ENCODE assay signal across 7 cellular contexts in genomic region chr16:89193021-89193575, GRCh38. TPM values are rescaled to one million over a fixed set of nuclear protein-coding genes. Genes with fewer than 3 reads are reported as not detected.
A peak's percentile ranks its signal among the peaks of the same experiment; 100 is the strongest.
DNase-seq lines count a peak whose midpoint lies in the region; ATAC-seq, FAIRE-seq and TF ChIP-seq lines count a peak whose summit lies in the region.

No MANE protein-coding gene starts in this region.

- H3K27me3 ChIP-seq in keratinocyte (ENCODE audit: control insufficient read depth, extremely low read depth, insufficient read depth, low read length): peaks cover 9% of the 10 kb centered on the region

- H3K9me1 ChIP-seq in keratinocyte (ENCODE audit: control insufficient read depth, extremely low read depth, insufficient read depth, low read length): no peaks in the 10 kb centered on the region

- H3K4me3 ChIP-seq in keratinocyte (ENCODE audit: control insufficient read depth in 2 of 3, extremely low read depth in 1 of 3, insufficient read depth in 2 of 3, low read depth in 1 of 3, low read length in 3 of 3): peak overlapping the region in 1 of 3 experiments; percentile 2

- no peak for TF ChIP-seq POLR2A in GM12892 (IDR thresholded peaks at IDR 0.05; ENCODE audit: low read depth, low read length)

- DNase-seq in GM12892 (ENCODE audit: insufficient read length) (peak; percentile 73), NCI-H2196 treated with DMSO at 0.1 percent for 48 hours (lab: John Stamatoyannopoulos, UW; ENCODE audit: unreplicated experiment) (peak; percentile 31), keratinocyte (ENCODE audit: low read depth, low spot score) (peak; percentile 36), NCI-H510A (lab: John Stamatoyannopoulos, UW) (no peak)
- no peak for DNase-seq in activated naive CD4-positive, alpha-beta T cell treated with anti-CD3 and anti-CD28 coated beads, Interleukin-2, amount 50 U/mL, for 72 hours (ENCODE audit: low spot score in 2 of 2)

- H2AFZ ChIP-seq in keratinocyte (ENCODE audit: control insufficient read depth, low read length): no peak overlapping the region

- H3K9me3 ChIP-seq in keratinocyte (ENCODE audit: control insufficient read depth, low read depth, low read length): no peaks in the 10 kb centered on the region

- H3K36me3 ChIP-seq in keratinocyte (ENCODE audit: control insufficient read depth in 2 of 2, extremely low read depth in 1 of 2, insufficient read depth in 2 of 2, low read length in 2 of 2): no peaks in the 10 kb centered on the region

- TF ChIP-seq CTCF in keratinocyte (optimal IDR thresholded peaks at IDR 0.05 in 1 of 3, IDR thresholded peaks at IDR 0.05 in 1 of 3, conservative IDR thresholded peaks at IDR 0.05 in 1 of 3; ENCODE audit: extremely low read depth in 1 of 3, insufficient read depth in 2 of 3, low read length in 3 of 3): no peak

- no peaks in the 10 kb centered on the region for H3K36me3 Mint-ChIP-seq in activated naive CD4-positive, alpha-beta T cell treated with anti-CD3 and anti-CD28 coated beads, Interleukin-2, amount 50 U/mL, for 72 hours

- dilution Hi-C loops in keratinocyte (cut with MboI; ENCODE audit: extremely low pct_ligation_motif_present, low sequenced_read_pairs): no loop called here

- H3K4me2 ChIP-seq in keratinocyte (ENCODE audit: control insufficient read depth, extremely low read depth, insufficient read depth, low read depth, low read length): no peak overlapping the region

- no peak overlapping the region for H3K27ac Mint-ChIP-seq in activated naive CD4-positive, alpha-beta T cell treated with anti-CD3 and anti-CD28 coated beads, Interleukin-2, amount 50 U/mL, for 72 hours

- FAIRE-seq in GM12892 (lab: Jason Lieb, UNC): no peak
- FAIRE-seq in keratinocyte (lab: Jason Lieb, UNC): no peak

- H3K4me1 ChIP-seq in keratinocyte (ENCODE audit: control insufficient read depth, extremely low read depth, insufficient read depth, low read length): no peaks in the 10 kb centered on the region

- peaks cover 4% of the 10 kb centered on the region for H4K20me1 ChIP-seq in keratinocyte (ENCODE audit: control insufficient read depth, extremely low read depth, insufficient read depth, low read length)

- no peak overlapping the region for H3K27ac ChIP-seq in keratinocyte (ENCODE audit: control insufficient read depth, insufficient read depth, low read length)

- H3K79me2 ChIP-seq in keratinocyte (ENCODE audit: control insufficient read depth, insufficient read depth, low read length): no peaks in the 10 kb centered on the region

- no peaks in the 10 kb centered on the region for H3K9me3 Mint-ChIP-seq in activated naive CD4-positive, alpha-beta T cell treated with anti-CD3 and anti-CD28 coated beads, Interleukin-2, amount 50 U/mL, for 72 hours

- no peak overlapping the region for H3K9ac ChIP-seq in keratinocyte (ENCODE audit: control insufficient read depth, extremely low read depth, insufficient read depth, low read length)

- ATAC-seq in activated naive CD4-positive, alpha-beta T cell treated with anti-CD3 and anti-CD28 coated beads, Interleukin-2, amount 50 U/mL, for 72 hours: peak; percentile 60 to 65
- no peak for ATAC-seq in HG03432 (IDR thresholded peaks at IDR 0.05; ENCODE audit: unreplicated experiment)
- ATAC-seq in HG03108 (IDR thresholded peaks at IDR 0.05; ENCODE audit: unreplicated experiment): no peak

RNA-seq across cellular contexts. Expression of gene SLC22A31, which starts 7.2 kb away (rescaled TPM):
- polyA plus RNA-seq in GM12892 (2012; ENCODE audit: missing spikeins): not detected
- 1 to 10 TPM; 1.6 to 3.7 TPM for total RNA-seq in activated naive CD4-positive, alpha-beta T cell treated with anti-CD3 and anti-CD28 coated beads, Interleukin-2, amount 50 U/mL, for 72 hours
- polyA plus RNA-seq in keratinocyte: 0.05 TPM in 1 of 3 replicates, not detected in the others
- polyA plus RNA-seq in keratinocyte (2011; ENCODE audit: low read depth): not detected
- not detected in 2 replicates for polyA plus RNA-seq in keratinocyte (2011; cell fraction: cytosol; rRNA removed)
- polyA plus RNA-seq in keratinocyte (2011; cell fraction: nucleus; rRNA removed): 0.09 and 0.35 TPM in 2 replicates
- polyA plus RNA-seq in keratinocyte (2012; ENCODE audit: low replicate concordance): 0.54 TPM in 1 of 2 replicates, not detected in the other
- polyA minus RNA-seq in keratinocyte: not detected in 3 replicates
- not detected for polyA minus RNA-seq in keratinocyte (2011; cell fraction: cytosol; rRNA and poly(A)+ RNA removed)
- not detected in 2 replicates for polyA minus RNA-seq in keratinocyte (2011; cell fraction: nucleus; rRNA and poly(A)+ RNA removed)

RNA-seq across cellular contexts. Expression of gene CDH15, which starts 21.6 kb away (rescaled TPM):
- polyA plus RNA-seq in GM12892 (2012; ENCODE audit: missing spikeins): 0.40 TPM
- total RNA-seq in activated naive CD4-positive, alpha-beta T cell treated with anti-CD3 and anti-CD28 coated beads, Interleukin-2, amount 50 U/mL, for 72 hours: under 1 TPM in 1 of 2 donors, not detected in 1; 0.75 TPM
- not detected in 3 replicates for polyA plus RNA-seq in keratinocyte
- not detected for polyA plus RNA-seq in keratinocyte (2011; ENCODE audit: low read depth)
- polyA plus RNA-seq in keratinocyte (2011; cell fraction: cytosol; rRNA removed): not detected in 2 replicates
- not detected in 2 replicates for polyA plus RNA-seq in keratinocyte (2011; cell fraction: nucleus; rRNA removed)
- polyA plus RNA-seq in keratinocyte (2012; ENCODE audit: low replicate concordance): 0.07 TPM in 1 of 2 replicates, not detected in the other
- polyA minus RNA-seq in keratinocyte: not detected in 3 replicates
- not detected for polyA minus RNA-seq in keratinocyte (2011; cell fraction: cytosol; rRNA and poly(A)+ RNA removed)
- polyA minus RNA-seq in keratinocyte (2011; cell fraction: nucleus; rRNA and poly(A)+ RNA removed): not detected in 2 replicates

RNA-seq across cellular contexts. Expression of gene ZNF778, which starts 24.4 kb away (rescaled TPM):
- polyA plus RNA-seq in GM12892 (2012; ENCODE audit: missing spikeins): 3.6 TPM
- 10 to 100 TPM in 1 of 2 donors, 1 to 10 TPM in 1; 6.1 to 12.2 TPM for total RNA-seq in activated naive CD4-positive, alpha-beta T cell treated with anti-CD3 and anti-CD28 coated beads, Interleukin-2, amount 50 U/mL, for 72 hours
- 5.4 to 6.2 TPM (median 5.9 TPM) in 3 replicates for polyA plus RNA-seq in keratinocyte
- 6.5 TPM for polyA plus RNA-seq in keratinocyte (2011; ENCODE audit: low read depth)
- polyA plus RNA-seq in keratinocyte (2011; cell fraction: cytosol; rRNA removed): 2.5 and 4.1 TPM in 2 replicates
- polyA plus RNA-seq in keratinocyte (2011; cell fraction: nucleus; rRNA removed): 15.1 and 17.0 TPM in 2 replicates
- 3.3 and 3.7 TPM in 2 replicates for polyA plus RNA-seq in keratinocyte (2012; ENCODE audit: low replicate concordance)
- 4.7 to 13.3 TPM (median 7.3 TPM) in 3 replicates for polyA minus RNA-seq in keratinocyte
- 12.9 TPM for polyA minus RNA-seq in keratinocyte (2011; cell fraction: cytosol; rRNA and poly(A)+ RNA removed)
- 9.6 and 16.0 TPM in 2 replicates for polyA minus RNA-seq in keratinocyte (2011; cell fraction: nucleus; rRNA and poly(A)+ RNA removed)

Comparison
In these comparisons a context has a peak if more than half of its experiments do, and no peak if none do; other contexts are left out.
1. DNase-seq: peak in GM12892 (single experiment), NCI-H2196 treated with DMSO at 0.1 percent for 48 hours (single experiment) and keratinocyte (single experiment); none in activated naive CD4-positive, alpha-beta T cell treated with anti-CD3 and anti-CD28 coated beads, Interleukin-2, amount 50 U/mL, for 72 hours (0 of 2) and NCI-H510A (single experiment).
2. ATAC-seq: peak in activated naive CD4-positive, alpha-beta T cell treated with anti-CD3 and anti-CD28 coated beads, Interleukin-2, amount 50 U/mL, for 72 hours (2 of 2); none in HG03432 (single experiment) and HG03108 (single experiment).